ENCODE assay signal across 9 cellular contexts in genomic region chr1:183655562-183656075, GRCh38. TPM values are rescaled to one million over a fixed set of nuclear protein-coding genes. Genes with fewer than 3 reads are reported as not detected.
DNase-seq lines count a peak whose midpoint lies in the region; ATAC-seq, FAIRE-seq and TF ChIP-seq lines count a peak whose summit lies in the region.
"Had no signal": no experiment of that assay in that cellular context is flagged by ENCODE, and none has a peak within 500 bp of the region (broad histone marks: within the 10 kb centered on the region; RNA-seq: fewer than 3 reads in every experiment).

No MANE protein-coding gene starts in this region.

- WGBS in heart left ventricle, 4 donors = 4 to 9% (median 6%) methylated on average over 4 of the region's 4 CpGs

- no peaks in the 10 kb centered on the region for H3K9me2 ChIP-seq in SU-DHL-6 (replicated peaks; ENCODE audit: insufficient read depth, low read length)

- ATAC-seq in heart left ventricle = peak; percentile 52 to 79 (median 74)
- no peak for ATAC-seq in HG02763 (IDR thresholded peaks at IDR 0.05; ENCODE audit: unreplicated experiment)

- H3K9me3 ChIP-seq in SU-DHL-6 (ENCODE audit: insufficient read depth, low read length) = no peaks in the 10 kb centered on the region
- no peaks in the 10 kb centered on the region for H3K9me3 ChIP-seq in adipocyte (ENCODE audit: control insufficient read depth, low read length)
- no peaks in the 10 kb centered on the region for H3K9me3 ChIP-seq in heart left ventricle

- no peaks in the 10 kb centered on the region for H3F3A ChIP-seq in SU-DHL-6 (ENCODE audit: insufficient read depth)

- no peaks in the 10 kb centered on the region for H3K4me1 ChIP-seq in adipocyte (ENCODE audit: control insufficient read depth, insufficient read depth, low read length)
- H3K4me1 ChIP-seq in heart left ventricle = peaks cover 5 to 53% (median 37%) of the 10 kb centered on the region in 12 donors

- no peak overlapping the region for H3K4me2 ChIP-seq in SU-DHL-6 (ENCODE audit: low read depth, low read length, poor library complexity, severe bottlenecking)

- TF ChIP-seq CTCF in SU-DHL-6 (IDR thresholded peaks at IDR 0.05; ENCODE audit: insufficient read depth, low read length, poor library complexity, severe bottlenecking) = peak; percentile 57
- peak; percentile 85 to 96 (median 90) for TF ChIP-seq CTCF in heart left ventricle (IDR thresholded peaks at IDR 0.05)

- FAIRE-seq in H54 (lab: Jason Lieb, UNC) = peak; percentile 84
- FAIRE-seq: colon had no signal

- H3K4me3 ChIP-seq in SU-DHL-6 (ENCODE audit: insufficient read depth, low read length, poor library complexity, severe bottlenecking) = no peak overlapping the region
- H3K4me3 ChIP-seq in adipocyte (ENCODE audit: low read length) = no peak overlapping the region
- no peak overlapping the region for H3K4me3 ChIP-seq in heart left ventricle

- H3K9ac ChIP-seq in SU-DHL-6 (ENCODE audit: low read length) (no peak overlapping the region), adipocyte (ENCODE audit: low read length) (no peak overlapping the region)

- H4K20me1 ChIP-seq in SU-DHL-6 (ENCODE audit: low read depth, low read length) = no peaks in the 10 kb centered on the region

- H3K79me2 ChIP-seq in SU-DHL-6 (ENCODE audit: insufficient read depth, low read length) = no peaks in the 10 kb centered on the region

- no peak overlapping the region for H3K27ac ChIP-seq in SU-DHL-6 (ENCODE audit: low read depth, low read length)
- peak overlapping the region in 1 of 12 donors; percentile 53 for H3K27ac ChIP-seq in heart left ventricle

- DNase-seq in DMS 273 (lab: John Stamatoyannopoulos, UW; ENCODE audit: unreplicated experiment) = peak; percentile 93
- DNase-seq in H54 (ENCODE audit: insufficient read length, low spot score) = peak; percentile 21
- peak; percentile 73 for DNase-seq in NCI-H128 (lab: John Stamatoyannopoulos, UW; ENCODE audit: unreplicated experiment)
- peak; percentile 94 for DNase-seq in adipocyte (ENCODE audit: low read depth)
- DNase-seq in heart left ventricle = peak; percentile 71 to 81 (median 77)
- DNase-seq in renal cortical epithelial cell (ENCODE audit: low read depth) = peak; percentile 71

- H3K27me3 ChIP-seq in SU-DHL-6 (ENCODE audit: low read length) = no peaks in the 10 kb centered on the region
- H3K27me3 ChIP-seq in adipocyte (replicated peaks; ENCODE audit: control insufficient read depth, insufficient read depth, low read length) = no peaks in the 10 kb centered on the region
- no peaks in the 10 kb centered on the region for H3K27me3 ChIP-seq in heart left ventricle

- H3K36me3 ChIP-seq in SU-DHL-6 (ENCODE audit: low read length) = no peaks in the 10 kb centered on the region
- H3K36me3 ChIP-seq in adipocyte (ENCODE audit: control insufficient read depth, insufficient read depth, low read length, severe bottlenecking) = no peaks in the 10 kb centered on the region
- H3K36me3 ChIP-seq in heart left ventricle = no peaks in the 10 kb centered on the region

- H2AFZ ChIP-seq in SU-DHL-6 (ENCODE audit: low read depth, low read length, severe bottlenecking) = no peak overlapping the region

- intact Hi-C loops in heart left ventricle (cut with DNase I) = loop anchor here (1.0 to 10.0 kb wide), 6 partner anchors 29 to 263 kb away; partner anchors contain the start of gene RGL1 (in 1 of the 10)

- TF ChIP-seq POLR2A in H54 (IDR thresholded peaks at IDR 0.05; ENCODE audit: low read depth, low read length) (no peak), heart left ventricle (IDR thresholded peaks at IDR 0.05) (no peak)

RNA-seq across cellular contexts. Expression of gene APOBEC4, which starts 2.5 kb away (rescaled TPM):
- total RNA-seq in heart left ventricle (not detected), renal cortical epithelial cell (not detected in 2 replicates)
- polyA plus RNA-seq in heart left ventricle = under 1 TPM in 1 of 2 donors, not detected in 1; 0.30 TPM

RNA-seq across cellular contexts. Expression of gene ARPC5, which starts 20.0 kb away (rescaled TPM):
- total RNA-seq in heart left ventricle = 100 to 1,000 TPM in 1 of 9 donors, 10 to 100 TPM in 8; 24.6 to 105 (median 31.3) TPM
- 10 to 100 TPM; 26.0 to 62.0 TPM for polyA plus RNA-seq in heart left ventricle
- 121 and 253 TPM in 2 replicates for total RNA-seq in renal cortical epithelial cell

Comparison
In these comparisons a context has a peak if more than half of its experiments do, and no peak if none do; other contexts are left out.
1. DNase-seq: peak in every context shown above with its lines; median percentile 94 in adipocyte; 93 in DMS 273; 77 in heart left ventricle; 73 in NCI-H128; 71 in renal cortical epithelial cell; 21 in H54.